In the genomic region with DNA sequence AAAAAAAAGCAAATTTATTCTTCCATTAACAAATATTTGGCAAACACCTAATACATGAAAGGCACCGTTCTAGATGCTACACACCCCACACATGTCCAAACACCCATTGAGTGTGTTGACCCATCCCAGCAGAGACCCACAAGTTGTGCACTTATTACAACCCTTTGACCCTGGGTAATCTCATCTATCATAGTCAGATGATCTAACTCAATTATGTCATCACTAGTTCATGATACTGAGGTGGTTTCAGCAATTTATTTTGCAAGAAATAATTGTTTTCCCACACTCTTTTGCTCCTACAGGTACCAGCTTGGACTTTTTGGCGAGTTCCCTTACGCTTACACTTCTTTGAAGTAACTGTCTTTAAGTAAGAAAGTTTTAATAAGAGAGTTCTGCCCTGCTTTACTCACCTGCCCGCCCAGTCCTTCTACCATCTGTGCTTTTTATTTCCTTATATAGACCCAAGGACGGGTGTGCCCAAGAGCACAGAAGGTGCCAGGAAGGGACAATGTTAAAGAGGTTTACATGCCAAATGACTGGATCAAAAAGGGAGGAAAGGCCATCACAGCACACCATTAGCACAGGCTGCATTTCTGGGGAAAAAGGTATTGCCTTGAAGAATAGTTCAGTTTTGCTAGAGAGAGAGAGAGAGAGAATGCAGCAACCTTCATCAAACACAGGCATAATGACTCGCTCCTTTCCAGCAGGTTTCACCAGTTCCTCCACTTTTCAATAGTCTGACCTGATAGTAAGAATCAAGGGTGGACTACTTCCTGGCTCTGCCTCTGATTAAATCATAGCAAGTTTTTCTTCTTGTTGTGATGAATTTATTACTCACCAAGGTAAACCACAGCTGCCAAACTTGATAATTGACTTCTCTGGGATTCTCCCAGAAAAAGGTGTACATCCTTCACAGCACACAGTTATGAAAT, we compare ENCODE assay signal across 13 cellular contexts. TPM values are rescaled to one million over a fixed set of nuclear protein-coding genes. Genes with fewer than 3 reads are reported as not detected.
DNase-seq lines count a peak whose midpoint lies in the region; ATAC-seq and TF ChIP-seq lines count a peak whose summit lies in the region.
"Had no signal": no experiment of that assay in that cellular context is flagged by ENCODE, and none has a peak within 500 bp of the region (broad histone marks: within the 10 kb centered on the region; RNA-seq: fewer than 3 reads in every experiment).

No MANE protein-coding gene starts in this region.

- POLR2A ChIA-PET in GM10248 (lab: Yijun Ruan, JAX), result no interaction called here

- no peak overlapping the region for H3K4me3 ChIP-seq in lung

- DNase-seq in activated naive CD4-positive, alpha-beta T cell treated with anti-CD3 and anti-CD28 coated beads, Interleukin-2, amount 50 U/mL, for 72 hours (ENCODE audit: low spot score in 2 of 2), result no peak
- DNase-seq in activated naive CD4-positive, alpha-beta T cell (lab: John Stamatoyannopoulos, UW), result no peak
- DNase-seq in lung (ENCODE audit: low spot score) (no peak), ureter (ENCODE audit: low spot score) (peak; percentile 71), GM10248 (ENCODE audit: extremely low spot score) (no peak), NCI-H1092 treated with DMSO at 0.1 percent for 48 hours (lab: John Stamatoyannopoulos, UW) (no peak)
- DNase-seq: activated CD4-positive, alpha-beta T cell treated with anti-CD3 and anti-CD28 coated beads for 48 hours; hypothalamus; Karpas-422; SW 1271 had no signal

- no peak overlapping the region for H3K27ac ChIP-seq in lung (ENCODE audit: low read depth in 1 of 2, low read length in 1 of 2)

- ATAC-seq in activated naive CD4-positive, alpha-beta T cell treated with anti-CD3 and anti-CD28 coated beads, Interleukin-2, amount 50 U/mL, for 72 hours, result peak; percentile 41 to 82
- ATAC-seq in activated T-helper 17 cell treated with anti-CD3 and anti-CD28 coated beads, Interleukin-2, amount 50 U/mL, for 72 hours (replicated peaks), result peak; percentile 21
- ATAC-seq in lung (ENCODE audit: insufficient read depth, low FRiP score) (peak; percentile 49), HG02852 (IDR thresholded peaks at IDR 0.05; ENCODE audit: unreplicated experiment) (no peak)

- H3K27me3 ChIP-seq in lung (ENCODE audit: control insufficient read depth, insufficient read depth), result no peaks in the 10 kb centered on the region

- WGBS in lung, 2 donors, result 67 to 80% methylated on average over 6 of the region's 6 CpGs

- CTCF ChIA-PET in GM10248 (lab: Yijun Ruan, JAX), result interaction anchor here (1.0 to 1.1 kb wide), 2 partner anchors 23 to 25 kb away, joined by 3 read pairs; no protein-coding TSS in a partner anchor

- H3K9me3 Mint-ChIP-seq in activated naive CD4-positive, alpha-beta T cell treated with anti-CD3 and anti-CD28 coated beads, Interleukin-2, amount 50 U/mL, for 72 hours, result no peaks in the 10 kb centered on the region
- no peaks in the 10 kb centered on the region for H3K9me3 Mint-ChIP-seq in activated T-helper 17 cell treated with anti-CD3 and anti-CD28 coated beads, Interleukin-2, amount 50 U/mL, for 72 hours
- H3K9me3 Mint-ChIP-seq: activated T-helper 1 cell treated with anti-CD3 and anti-CD28 coated beads, Interleukin-12 subunit alpha, Interleukin-12 subunit beta, Interleukin-2, Interleukin-4 antibody, amounts not matched to agents 30 ng/mL and 10 ng/mL and 1 ng/mL, durations not matched to agents 14 hours and 24 hours and 36 hours had no signal

- no peaks in the 10 kb centered on the region for H3K4me1 ChIP-seq in lung (ENCODE audit: control insufficient read depth in 2 of 2, insufficient read depth in 2 of 2, low read length in 2 of 2)

- H3K27ac Mint-ChIP-seq in activated naive CD4-positive, alpha-beta T cell treated with anti-CD3 and anti-CD28 coated beads, Interleukin-2, amount 50 U/mL, for 72 hours, result no peak overlapping the region
- no peak overlapping the region for H3K27ac Mint-ChIP-seq in activated T-helper 17 cell treated with anti-CD3 and anti-CD28 coated beads, Interleukin-2, amount 50 U/mL, for 72 hours
- H3K27ac Mint-ChIP-seq: activated T-helper 1 cell treated with anti-CD3 and anti-CD28 coated beads, Interleukin-12 subunit alpha, Interleukin-12 subunit beta, Interleukin-2, Interleukin-4 antibody, amounts not matched to agents 30 ng/mL and 10 ng/mL and 1 ng/mL, durations not matched to agents 14 hours and 24 hours and 36 hours had no signal

- no peak overlapping the region for H3K4me3 Mint-ChIP-seq in activated T-helper 17 cell treated with anti-CD3 and anti-CD28 coated beads, Interleukin-2, amount 50 U/mL, for 72 hours
- H3K4me3 Mint-ChIP-seq: activated T-helper 1 cell treated with anti-CD3 and anti-CD28 coated beads, Interleukin-12 subunit alpha, Interleukin-12 subunit beta, Interleukin-2, Interleukin-4 antibody, amounts not matched to agents 30 ng/mL and 10 ng/mL and 1 ng/mL, durations not matched to agents 14 hours and 24 hours and 36 hours had no signal

- no peaks in the 10 kb centered on the region for H3K36me3 ChIP-seq in lung (ENCODE audit: control insufficient read depth in 2 of 2, insufficient read depth in 2 of 2, low read length in 2 of 2)

- H3K27me3 Mint-ChIP-seq in activated T-helper 17 cell treated with anti-CD3 and anti-CD28 coated beads, Interleukin-2, amount 50 U/mL, for 72 hours, result peaks cover 20% of the 10 kb centered on the region

- H3K9me3 ChIP-seq in lung (ENCODE audit: control insufficient read depth in 2 of 2, insufficient read depth in 1 of 2, low read length in 1 of 2), result no peaks in the 10 kb centered on the region

- H3K4me1 Mint-ChIP-seq in activated T-helper 17 cell treated with anti-CD3 and anti-CD28 coated beads, Interleukin-2, amount 50 U/mL, for 72 hours, result no peaks in the 10 kb centered on the region

- no peaks in the 10 kb centered on the region for H3K36me3 Mint-ChIP-seq in activated naive CD4-positive, alpha-beta T cell treated with anti-CD3 and anti-CD28 coated beads, Interleukin-2, amount 50 U/mL, for 72 hours
- no peaks in the 10 kb centered on the region for H3K36me3 Mint-ChIP-seq in activated T-helper 17 cell treated with anti-CD3 and anti-CD28 coated beads, Interleukin-2, amount 50 U/mL, for 72 hours (ENCODE audit: low read depth)

- TF ChIP-seq CTCF in lung (IDR thresholded peaks at IDR 0.05; ENCODE audit: control extremely low read depth, extremely low read depth) (no peak), GM10248 (IDR thresholded peaks at IDR 0.05; ENCODE audit: control extremely low read depth, extremely low read depth, low read depth, missing control alignments) (no peak)

RNA-seq across cellular contexts. Expression of a gene that starts 54.5 kb away (rescaled TPM):
- total RNA-seq in activated naive CD4-positive, alpha-beta T cell treated with anti-CD3 and anti-CD28 coated beads, Interleukin-2, amount 50 U/mL, for 72 hours, result 100 to 1,000 TPM in 1 of 2 donors, 10 to 100 TPM in 1; 93.3 to 105 TPM
- 10 to 100 TPM; 69.1 to 80.3 TPM for total RNA-seq in activated T-helper 17 cell treated with anti-CD3 and anti-CD28 coated beads, Interleukin-2, amount 50 U/mL, for 72 hours
- 100 to 1,000 TPM in 1 of 2 donors, 10 to 100 TPM in 1; 55.0 to 111 TPM for total RNA-seq in lung
- polyA plus RNA-seq in lung, result 10 to 100 TPM in 1 of 2 donors, 1 to 10 TPM in 1; 8.3 to 24.3 TPM
- total RNA-seq in ureter, result 97.2 TPM
